ENCODE assay signal across 29 cellular contexts in genomic region chr17:39870776-39871175, GRCh38. TPM values are rescaled to one million over a fixed set of nuclear protein-coding genes. Genes with fewer than 3 reads are reported as not detected.
"Had no signal": no experiment of that assay in that cellular context is flagged by ENCODE, and none has a peak within 500 bp of the region (broad histone marks: within the 10 kb centered on the region; RNA-seq: fewer than 3 reads in every experiment).

No MANE protein-coding gene starts in this region.

- H3K27ac ChIP-seq: breast epithelium, colonic mucosa had no signal

- ATAC-seq: activated CD8-positive, alpha-beta T cell treated with anti-CD3 and anti-CD28 coated beads, Interleukin-2, amount 10 ng/mL, durations not matched to agents 7 days and 5 days; K562 had no signal

- H3K27me3 ChIP-seq: colonic mucosa had no signal

- FAIRE-seq: K562 had no signal

- H3K4me3 ChIP-seq: breast epithelium, colonic mucosa, K562 had no signal

- H3K4me1 ChIP-seq: breast epithelium, colonic mucosa had no signal

- H3K9me3 ChIP-seq: breast epithelium, colonic mucosa had no signal

- DNase-seq: activated CD4-positive, alpha-beta T cell treated with anti-CD3 and anti-CD28 coated beads for 48 hours; activated CD4-positive, alpha-beta T cell treated with anti-CD3 and anti-CD28 coated beads, Interleukin-2, amount 50 U/mL, for 4 hours; activated CD4-positive, CD25-positive, alpha-beta regulatory T cell treated with anti-CD3 and anti-CD28 coated beads, Interleukin-2, amount 50 U/mL, for 72 hours; activated CD8-positive, alpha-beta memory T cell treated with anti-CD3 and anti-CD28 coated beads, Interleukin-2, amount 50 U/mL, for 48 hours; activated CD8-positive, alpha-beta T cell treated with anti-CD3 and anti-CD28 coated beads, Interleukin-2, amount 10 ng/mL, durations not matched to agents 7 days and 5 days; activated effector memory CD4-positive, alpha-beta T cell treated with Interleukin-2 at 50 U/mL for 16 hours; activated naive CD4-positive, alpha-beta T cell; activated T-cell treated with anti-CD3 and anti-CD28 coated beads, Interleukin-2, amount 50 U/mL, for 24 hours; aorta; caudate nucleus; colonic mucosa; NCI-H1092; NCI-H1436; NCI-H1694 treated with DMSO at 0.1 percent for 48 hours; NCI-H2029 treated with DMSO at 0.1 percent for 48 hours; NCI-H345; NCI-H510A; NCI-H526 treated with DMSO at 0.1 percent for 48 hours; NCI-H82; SIG-M5; T-helper 1 cell had no signal

- H3K36me3 ChIP-seq: breast epithelium, colonic mucosa had no signal

RNA-seq across cellular contexts. Expression of gene ZPBP2, which starts 2.8 kb away (rescaled TPM):
- total RNA-seq: activated CD8-positive, alpha-beta T cell treated with anti-CD3 and anti-CD28 coated beads, Interleukin-2, amount 10 ng/mL, durations not matched to agents 7 days and 5 days; activated T-helper 1 cell treated with anti-CD3 and anti-CD28 coated beads, Interleukin-12 subunit alpha, Interleukin-12 subunit beta, Interleukin-2, Interleukin-4 antibody, amounts not matched to agents 30 ng/mL and 10 ng/mL and 1 ng/mL, durations not matched to agents 14 hours and 24 hours and 36 hours; aorta; breast epithelium; cerebellum; colonic mucosa; K562; LHCN-M2; M059J; RPMI7951; T-helper 2 cell treated with Interferon-gamma antibody and Interleukin-4, amounts not matched to agents 100 ng/mL and 5 ng/mL, for 36 hours had no signal
- polyA plus RNA-seq: aorta, K562 had no signal

RNA-seq across cellular contexts. Expression of gene IKZF3, which starts 6.7 kb away (rescaled TPM):
- total RNA-seq: cerebellum, LHCN-M2, M059J, RPMI7951 had no signal

RNA-seq across cellular contexts. Expression of gene LRRC3C, which starts 56.8 kb away (rescaled TPM):
- total RNA-seq: activated CD8-positive, alpha-beta T cell treated with anti-CD3 and anti-CD28 coated beads, Interleukin-2, amount 10 ng/mL, durations not matched to agents 7 days and 5 days; activated T-helper 1 cell treated with anti-CD3 and anti-CD28 coated beads, Interleukin-12 subunit alpha, Interleukin-12 subunit beta, Interleukin-2, Interleukin-4 antibody, amounts not matched to agents 30 ng/mL and 10 ng/mL and 1 ng/mL, durations not matched to agents 14 hours and 24 hours and 36 hours; aorta; cerebellum; colonic mucosa; K562; LHCN-M2; M059J; RPMI7951; T-helper 2 cell treated with Interferon-gamma antibody and Interleukin-4, amounts not matched to agents 100 ng/mL and 5 ng/mL, for 36 hours had no signal
- polyA plus RNA-seq: aorta, K562 had no signal
